11 cellular contexts compared by ENCODE assay signal in the genomic region with DNA sequence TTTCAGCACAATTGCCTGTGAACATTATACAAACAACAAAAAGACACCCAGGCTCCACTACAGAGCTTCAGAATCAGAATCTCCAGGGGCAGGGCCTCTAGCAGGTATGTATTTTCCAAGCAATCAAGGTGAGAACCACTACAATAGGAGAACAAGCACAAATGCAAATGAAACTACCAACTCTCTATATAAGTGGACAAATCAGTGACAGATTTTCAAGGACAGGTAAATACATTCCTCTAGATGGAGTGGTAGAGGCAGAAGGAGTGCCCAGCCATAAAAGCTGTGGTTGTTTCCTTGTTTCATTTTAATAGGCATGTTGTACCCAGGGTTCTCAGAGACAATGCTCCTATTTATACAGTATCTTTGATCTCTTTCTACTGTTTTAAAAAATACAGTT. TPM values are rescaled to one million over a fixed set of nuclear protein-coding genes. Genes with fewer than 3 reads are reported as not detected.
DNase-seq lines count a peak whose midpoint lies in the region; ATAC-seq and TF ChIP-seq lines count a peak whose summit lies in the region.
"Had no signal": no experiment of that assay in that cellular context is flagged by ENCODE, and none has a peak within 500 bp of the region (broad histone marks: within the 10 kb centered on the region; RNA-seq: fewer than 3 reads in every experiment).

No MANE protein-coding gene starts in this region.

- no peak overlapping the region for H3K23ac ChIP-seq in H9 (ENCODE audit: insufficient read length, low read depth, low read length)

- H3K18ac ChIP-seq in H9 (ENCODE audit: insufficient read length, low read depth, low read length) = no peak overlapping the region

- H3K4me3 ChIP-seq in epithelial cell of esophagus (ENCODE audit: low read length) = no peak overlapping the region
- H3K4me3 ChIP-seq: psoas muscle had no signal

- H3K4me1 ChIP-seq in H9 (ENCODE audit: insufficient read depth, low read length) = no peaks in the 10 kb centered on the region
- H3K4me1 ChIP-seq: psoas muscle had no signal

- peak overlapping the region in 1 of 3 experiments; percentile 36; a peak in 1 of 7 replicates for H3K27ac Mint-ChIP-seq in H9
- H3K27ac Mint-ChIP-seq: activated B cell treated with CpG ODN at 0.5 μM for 24 hours had no signal

- DNase-seq in H9 (no peak), NCI-H69 (lab: John Stamatoyannopoulos, UW) (peak; percentile 8), epithelial cell of esophagus (ENCODE audit: low read depth) (no peak), renal cortical epithelial cell (ENCODE audit: low read depth) (peak; percentile 67), HK-2 (ENCODE audit: unreplicated experiment) (no peak)
- no peak for DNase-seq in activated CD4-positive, alpha-beta T cell treated with anti-CD3 and anti-CD28 coated beads for 48 hours
- DNase-seq: activated B cell treated with CpG ODN at 0.5 μM for 24 hours, activated gamma-delta T cell treated with Interleukin-2 at 50 U/mL for 16 hours, immature natural killer cell, psoas muscle had no signal

- no peaks in the 10 kb centered on the region for H3K27me3 Mint-ChIP-seq in H9 (ENCODE audit: low read depth)
- H3K27me3 Mint-ChIP-seq: activated B cell treated with CpG ODN at 0.5 μM for 24 hours had no signal

- no peak overlapping the region for H3K4me3 Mint-ChIP-seq in H9
- H3K4me3 Mint-ChIP-seq: activated B cell treated with CpG ODN at 0.5 μM for 24 hours, immature natural killer cell had no signal

- H3K79me2 ChIP-seq in H9 (ENCODE audit: insufficient read depth, low read length) = no peaks in the 10 kb centered on the region

- H3K4me2 ChIP-seq in H9 (ENCODE audit: insufficient read depth, insufficient read length, low read length) = no peak overlapping the region

- no peak overlapping the region for H2BK12ac ChIP-seq in H9 (ENCODE audit: insufficient read length, low read depth, low read length)

- no peak overlapping the region for H4K5ac ChIP-seq in H9 (ENCODE audit: insufficient read length, low read depth, low read length)

- no peaks in the 10 kb centered on the region for H3K79me1 ChIP-seq in H9 (ENCODE audit: insufficient read depth, low read depth, low read length, poor library complexity, severe bottlenecking)

- no peak overlapping the region for H4K91ac ChIP-seq in H9 (ENCODE audit: insufficient read length, low read depth, low read length)

- H3K9me3 Mint-ChIP-seq in H9 = no peaks in the 10 kb centered on the region
- H3K9me3 Mint-ChIP-seq: activated B cell treated with CpG ODN at 0.5 μM for 24 hours, immature natural killer cell had no signal

- H4K8ac ChIP-seq in H9 (replicated peaks; ENCODE audit: insufficient read length, low read depth, low read length) = no peak overlapping the region

- peak; percentile 30; the same call in 2 of the 3 replicates for TF ChIP-seq CTCF in H9 (conservative IDR thresholded peaks at IDR 0.05)
- peak; percentile 33 for TF ChIP-seq CTCF in epithelial cell of esophagus (IDR thresholded peaks at IDR 0.05; ENCODE audit: insufficient read depth, low read depth, low read length, missing control alignments)

- H3K4ac ChIP-seq in H9 (ENCODE audit: low read depth, low read length) = no peak overlapping the region

- H2AK5ac ChIP-seq in H9 (ENCODE audit: insufficient read length, low read length) = no peak overlapping the region

- H3K9ac ChIP-seq in H9 (ENCODE audit: extremely low read depth, insufficient read length, low read length) = no peak overlapping the region

- H3K14ac ChIP-seq in H9 (ENCODE audit: insufficient read depth, low read length) = no peak overlapping the region

- no peak overlapping the region for H2BK20ac ChIP-seq in H9 (ENCODE audit: low read depth, low read length, poor library complexity, severe bottlenecking)

- H3K9me3 ChIP-seq in H9 (ENCODE audit: control insufficient read depth, low read depth, low read length) = no peaks in the 10 kb centered on the region
- H3K9me3 ChIP-seq: psoas muscle had no signal

- no peaks in the 10 kb centered on the region for H3K23me2 ChIP-seq in H9 (ENCODE audit: insufficient read length, low read depth, low read length, poor library complexity, severe bottlenecking)

- H3K27me3 ChIP-seq in H9 (ENCODE audit: insufficient read depth, low read length) = no peaks in the 10 kb centered on the region

- H3K36me3 Mint-ChIP-seq in H9 (ENCODE audit: insufficient read depth in 1 of 3, low read depth in 3 of 3) = peaks cover 28 to 63% (median 57%) of the 10 kb centered on the region in 3 experiments; a peak in 6 of 7 replicates

- ATAC-seq in HG02885 (IDR thresholded peaks at IDR 0.05; ENCODE audit: poor library complexity, unreplicated experiment) = no peak

- no peak overlapping the region for H2BK120ac ChIP-seq in H9 (ENCODE audit: low read depth, low read length, poor library complexity, severe bottlenecking)

- no peaks in the 10 kb centered on the region for H3K4me1 Mint-ChIP-seq in H9

- no peak overlapping the region for H3T11ph ChIP-seq in H9 (ENCODE audit: low read length)

- no peak overlapping the region for H3K56ac ChIP-seq in H9 (ENCODE audit: insufficient read length, low read depth, low read length)

- H2AFZ ChIP-seq in H9 (ENCODE audit: low read length) = no peak overlapping the region

- H2BK5ac ChIP-seq in H9 (ENCODE audit: insufficient read length, low read length) = no peak overlapping the region

- no peak overlapping the region for H3K27ac ChIP-seq in H9 (ENCODE audit: insufficient read length, low read depth, low read length)
- H3K27ac ChIP-seq: psoas muscle had no signal

- H2BK15ac ChIP-seq in H9 (ENCODE audit: low read depth, low read length) = no peak overlapping the region

- no peaks in the 10 kb centered on the region for H4K20me1 ChIP-seq in H9 (ENCODE audit: control insufficient read depth, insufficient read depth, insufficient read length)

RNA-seq across cellular contexts. Expression of a gene that starts 20.1 kb away (rescaled TPM):
- total RNA-seq in H9 (2021) (1.0 and 1.9 TPM in 2 replicates), renal cortical epithelial cell (0.52 and 1.1 TPM in 2 replicates)

RNA-seq across cellular contexts. Expression of a gene that starts 42.4 kb away (rescaled TPM):
- 101 and 115 TPM in 2 replicates for total RNA-seq in H9 (2021)
- 126 and 140 TPM in 2 replicates for total RNA-seq in renal cortical epithelial cell

RNA-seq across cellular contexts. Expression of a gene that starts 44.0 kb away (rescaled TPM):
- total RNA-seq in H9 (2021) = 29.1 and 30.7 TPM in 2 replicates
- total RNA-seq in renal cortical epithelial cell = 13.2 and 14.4 TPM in 2 replicates

Comparison
In these comparisons a context has a peak if more than half of its experiments do, and no peak if none do; other contexts are left out.
1. DNase-seq: peak in NCI-H69 (single experiment) and renal cortical epithelial cell (single experiment); none in H9 (single experiment), epithelial cell of esophagus (single experiment), activated CD4-positive, alpha-beta T cell treated with anti-CD3 and anti-CD28 coated beads for 48 hours (single experiment) and HK-2 (single experiment).